ENCODE assay signal across 8 cellular contexts in the genomic region with DNA sequence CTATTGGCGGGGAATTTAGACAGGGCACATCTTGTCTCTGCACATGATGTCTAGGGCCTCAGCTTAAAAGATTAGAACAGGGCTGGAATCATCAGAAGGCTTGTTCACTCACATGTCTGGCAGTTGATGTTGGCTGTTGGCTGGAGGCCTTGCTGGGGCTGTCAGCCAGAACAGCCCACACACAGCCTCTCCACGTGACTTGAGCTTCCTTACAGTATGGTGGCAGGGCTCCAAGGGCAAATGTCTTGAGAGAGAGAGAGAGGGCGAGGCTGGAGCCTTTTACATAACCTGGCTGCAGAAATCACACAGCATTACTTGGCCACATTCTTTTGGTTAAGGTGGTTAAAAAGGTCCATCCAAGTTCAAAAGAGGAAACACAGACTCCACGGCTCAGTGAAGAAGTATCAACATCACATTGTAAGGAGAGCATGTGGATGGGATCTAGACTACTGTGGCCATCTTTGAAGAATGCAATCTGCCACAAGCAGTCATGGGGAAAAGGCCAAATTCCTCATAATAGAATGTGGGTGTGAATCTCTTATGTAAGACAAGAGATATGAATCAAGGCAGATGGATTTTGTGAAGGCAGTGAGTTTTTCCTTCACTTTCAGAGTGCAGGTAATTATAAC. TPM values are rescaled to one million over a fixed set of nuclear protein-coding genes. Genes with fewer than 3 reads are reported as not detected.
A peak's percentile ranks its signal among the peaks of the same experiment; 100 is the strongest.
DNase-seq lines count a peak whose midpoint lies in the region; ATAC-seq, FAIRE-seq and TF ChIP-seq lines count a peak whose summit lies in the region.

No MANE protein-coding gene starts in this region.

- no peak for TF ChIP-seq CTCF in CD4-positive, alpha-beta T cell (IDR thresholded peaks at IDR 0.05)
- TF ChIP-seq CTCF in kidney epithelial cell (IDR thresholded peaks at IDR 0.05; ENCODE audit: insufficient read depth, low read length, poor library complexity, severe bottlenecking) (no peak), glutamatergic neuron (IDR thresholded peaks at IDR 0.05; ENCODE audit: partially characterized antibody, unreplicated experiment) (no peak)

- ATAC-seq in CD4-positive, alpha-beta T cell (ENCODE audit: poor library complexity), result no peak

- no peak for TF ChIP-seq RAD21 in Ishikawa (IDR thresholded peaks at IDR 0.05; ENCODE audit: low read depth)

- no peaks in the 10 kb centered on the region for H3K36me3 ChIP-seq in kidney epithelial cell (ENCODE audit: control insufficient read depth, insufficient read depth, low read length)

- H3K9me3 ChIP-seq in CD4-positive, alpha-beta T cell (ENCODE audit: control insufficient read depth, low read length), result no peaks in the 10 kb centered on the region

- H3K4me1 Mint-ChIP-seq in CD4-positive, alpha-beta T cell (ENCODE audit: low read depth), result peaks cover 53% of the 10 kb centered on the region
- peaks cover 2% of the 10 kb centered on the region for H3K4me1 Mint-ChIP-seq in glutamatergic neuron (ENCODE audit: low read depth, unreplicated experiment)

- peaks cover 3% of the 10 kb centered on the region for H3K9me3 Mint-ChIP-seq in CD4-positive, alpha-beta T cell
- no peaks in the 10 kb centered on the region for H3K9me3 Mint-ChIP-seq in glutamatergic neuron (ENCODE audit: unreplicated experiment)

- no peak overlapping the region for H3K27ac ChIP-seq in CD4-positive, alpha-beta T cell (ENCODE audit: low read depth, low read length)

- no peaks in the 10 kb centered on the region for H3K27me3 ChIP-seq in CD4-positive, alpha-beta T cell (ENCODE audit: control insufficient read depth, insufficient read depth, low read length)
- H3K27me3 ChIP-seq in kidney epithelial cell (ENCODE audit: control insufficient read depth, insufficient read depth, low read length), result peaks cover 2% of the 10 kb centered on the region

- peak; percentile 37; the same call in 1 of the 2 replicates for TF ChIP-seq EP300 in Ishikawa (IDR thresholded peaks at IDR 0.05; ENCODE audit: borderline replicate concordance)

- H3K27me3 Mint-ChIP-seq in CD4-positive, alpha-beta T cell, result no peaks in the 10 kb centered on the region
- no peaks in the 10 kb centered on the region for H3K27me3 Mint-ChIP-seq in glutamatergic neuron (ENCODE audit: unreplicated experiment)

- CTCF ChIA-PET in CD4-positive, alpha-beta T cell (lab: Charles Lee), result interaction anchor here (6.1 kb wide), 1 partner anchor 118 kb away, joined by 47 read pairs; a partner anchor contains a TSS

- no peak for FAIRE-seq in urothelium cell line (lab: Jason Lieb, UNC)

- DNase-seq in CD4-positive, alpha-beta T cell, result no peak
- DNase-seq in astrocyte of the hippocampus (ENCODE audit: low read depth, low spot score), result peak; percentile 97
- peak; percentile 99 for DNase-seq in kidney epithelial cell (ENCODE audit: low read depth)
- peak; percentile 87 for DNase-seq in urothelium cell line (ENCODE audit: low spot score)
- no peak for DNase-seq in glutamatergic neuron
- DNase-seq in stimulated activated CD4-positive, alpha-beta T cell treated with anti-CD3 and anti-CD28 coated beads, Interleukin-4, amount 100 ng/mL, for 24 hours, result no peak
- DNase-seq in NCI-H1436 (lab: John Stamatoyannopoulos, UW), result no peak

- intact Hi-C loops in CD4-positive, alpha-beta T cell (cut with DNase I, micrococcal nuclease), result loop anchor here in 1 of 2 experiments (5.0 kb wide), 1 partner anchor 38 kb away; no protein-coding TSS in a partner anchor

- no peak overlapping the region for H3K4me3 ChIP-seq in kidney epithelial cell (ENCODE audit: low read depth, low read length)

- H3K36me3 Mint-ChIP-seq in CD4-positive, alpha-beta T cell (ENCODE audit: low read depth), result peaks cover 38% of the 10 kb centered on the region
- H3K36me3 Mint-ChIP-seq in glutamatergic neuron (ENCODE audit: unreplicated experiment), result no peaks in the 10 kb centered on the region

- POLR2A ChIA-PET in CD4-positive, alpha-beta T cell (lab: Charles Lee), result interaction anchor here (3.0 kb wide), 1 partner anchor 30 kb away, joined by 9 read pairs; a partner anchor contains a TSS

- no peak overlapping the region for H3K4me3 Mint-ChIP-seq in CD4-positive, alpha-beta T cell
- H3K4me3 Mint-ChIP-seq in glutamatergic neuron (ENCODE audit: unreplicated experiment), result no peak overlapping the region

- H3K27ac Mint-ChIP-seq in CD4-positive, alpha-beta T cell, result peak overlapping the region; percentile 25
- H3K27ac Mint-ChIP-seq in glutamatergic neuron (ENCODE audit: unreplicated experiment), result no peak overlapping the region

TF ChIP-seq in Ishikawa, 13 proteins besides CTCF, POLR2A, EP300 and RAD21:
- TF ChIP-seq CEBPB (IDR thresholded peaks at IDR 0.05) (no peak), CREB1 (IDR thresholded peaks at IDR 0.05; ENCODE audit: low read depth) (no peak), TEAD4 (IDR thresholded peaks at IDR 0.05) (peak; percentile 63), ZBTB7A (IDR thresholded peaks at IDR 0.05; ENCODE audit: low read depth) (no peak), TAF1 (IDR thresholded peaks at IDR 0.05; ENCODE audit: low read depth) (no peak), NFIC (IDR thresholded peaks at IDR 0.05) (peak; percentile 77), FOXM1 (IDR thresholded peaks at IDR 0.05; ENCODE audit: borderline replicate concordance, low read depth) (no peak), EGR1 (IDR thresholded peaks at IDR 0.05) (no peak), YY1 (IDR thresholded peaks at IDR 0.05; ENCODE audit: low read depth) (peak; percentile 75), TCF12 (IDR thresholded peaks at IDR 0.05; ENCODE audit: low read depth) (no peak)
- TF ChIP-seq, protein P1, sequence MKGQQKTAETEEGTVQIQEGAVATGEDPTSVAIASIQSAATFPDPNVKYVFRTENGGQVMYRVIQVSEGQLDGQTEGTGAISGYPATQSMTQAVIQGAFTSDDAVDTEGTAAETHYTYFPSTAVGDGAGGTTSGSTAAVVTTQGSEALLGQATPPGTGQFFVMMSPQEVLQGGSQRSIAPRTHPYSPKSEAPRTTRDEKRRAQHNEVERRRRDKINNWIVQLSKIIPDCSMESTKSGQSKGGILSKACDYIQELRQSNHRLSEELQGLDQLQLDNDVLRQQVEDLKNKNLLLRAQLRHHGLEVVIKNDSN (IDR thresholded peaks at IDR 0.05), result peak; percentile 88
- TF ChIP-seq, protein P2, sequence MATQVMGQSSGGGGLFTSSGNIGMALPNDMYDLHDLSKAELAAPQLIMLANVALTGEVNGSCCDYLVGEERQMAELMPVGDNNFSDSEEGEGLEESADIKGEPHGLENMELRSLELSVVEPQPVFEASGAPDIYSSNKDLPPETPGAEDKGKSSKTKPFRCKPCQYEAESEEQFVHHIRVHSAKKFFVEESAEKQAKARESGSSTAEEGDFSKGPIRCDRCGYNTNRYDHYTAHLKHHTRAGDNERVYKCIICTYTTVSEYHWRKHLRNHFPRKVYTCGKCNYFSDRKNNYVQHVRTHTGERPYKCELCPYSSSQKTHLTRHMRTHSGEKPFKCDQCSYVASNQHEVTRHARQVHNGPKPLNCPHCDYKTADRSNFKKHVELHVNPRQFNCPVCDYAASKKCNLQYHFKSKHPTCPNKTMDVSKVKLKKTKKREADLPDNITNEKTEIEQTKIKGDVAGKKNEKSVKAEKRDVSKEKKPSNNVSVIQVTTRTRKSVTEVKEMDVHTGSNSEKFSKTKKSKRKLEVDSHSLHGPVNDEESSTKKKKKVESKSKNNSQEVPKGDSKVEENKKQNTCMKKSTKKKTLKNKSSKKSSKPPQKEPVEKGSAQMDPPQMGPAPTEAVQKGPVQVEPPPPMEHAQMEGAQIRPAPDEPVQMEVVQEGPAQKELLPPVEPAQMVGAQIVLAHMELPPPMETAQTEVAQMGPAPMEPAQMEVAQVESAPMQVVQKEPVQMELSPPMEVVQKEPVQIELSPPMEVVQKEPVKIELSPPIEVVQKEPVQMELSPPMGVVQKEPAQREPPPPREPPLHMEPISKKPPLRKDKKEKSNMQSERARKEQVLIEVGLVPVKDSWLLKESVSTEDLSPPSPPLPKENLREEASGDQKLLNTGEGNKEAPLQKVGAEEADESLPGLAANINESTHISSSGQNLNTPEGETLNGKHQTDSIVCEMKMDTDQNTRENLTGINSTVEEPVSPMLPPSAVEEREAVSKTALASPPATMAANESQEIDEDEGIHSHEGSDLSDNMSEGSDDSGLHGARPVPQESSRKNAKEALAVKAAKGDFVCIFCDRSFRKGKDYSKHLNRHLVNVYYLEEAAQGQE (IDR thresholded peaks at IDR 0.05; ENCODE audit: low read depth), result no peak
- TF ChIP-seq, protein P3, sequence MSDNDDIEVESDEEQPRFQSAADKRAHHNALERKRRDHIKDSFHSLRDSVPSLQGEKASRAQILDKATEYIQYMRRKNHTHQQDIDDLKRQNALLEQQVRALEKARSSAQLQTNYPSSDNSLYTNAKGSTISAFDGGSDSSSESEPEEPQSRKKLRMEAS (IDR thresholded peaks at IDR 0.05), result peak; percentile 67; the same call in 1 of the 2 replicates
TF ChIP-seq in Ishikawa: peak in this region for 5.

RNA-seq across cellular contexts. Expression of a gene that starts 30.4 kb away (rescaled TPM):
- 100 to 1,000 TPM; 550 to 557 TPM for total RNA-seq in CD4-positive, alpha-beta T cell
- 67.6 and 73.8 TPM in 2 replicates for total RNA-seq in kidney epithelial cell
- 155 TPM for total RNA-seq in glutamatergic neuron (ENCODE audit: unreplicated experiment)

RNA-seq across cellular contexts. Expression of a gene that starts 54.8 kb away (rescaled TPM):
- 1 to 10 TPM; 5.9 to 7.0 TPM for total RNA-seq in CD4-positive, alpha-beta T cell
- total RNA-seq in kidney epithelial cell (10.1 and 11.1 TPM in 2 replicates), glutamatergic neuron (ENCODE audit: unreplicated experiment) (1.0 TPM)

RNA-seq across cellular contexts. Expression of a gene that starts 57.3 kb away (rescaled TPM):
- 1 to 10 TPM; 1.2 to 2.1 TPM for total RNA-seq in CD4-positive, alpha-beta T cell
- total RNA-seq in kidney epithelial cell (3.7 and 7.1 TPM in 2 replicates), glutamatergic neuron (ENCODE audit: unreplicated experiment) (9.1 TPM)

Comparison
In these comparisons a context has a peak if more than half of its experiments do, and no peak if none do; other contexts are left out.
1. DNase-seq: peak in astrocyte of the hippocampus (single experiment), kidney epithelial cell (single experiment) and urothelium cell line (single experiment); none in CD4-positive, alpha-beta T cell (0 of 10), glutamatergic neuron (single experiment), stimulated activated CD4-positive, alpha-beta T cell treated with anti-CD3 and anti-CD28 coated beads, Interleukin-4, amount 100 ng/mL, for 24 hours (single experiment) and NCI-H1436 (single experiment).